In genomic region chr13:45615501-45616101, GRCh38 we compare ENCODE assay signal across 8 cellular contexts. TPM values are rescaled to one million over a fixed set of nuclear protein-coding genes. Genes with fewer than 3 reads are reported as not detected.
A peak's percentile ranks its signal among the peaks of the same experiment; 100 is the strongest.
DNase-seq lines count a peak whose midpoint lies in the region; TF ChIP-seq lines count a peak whose summit lies in the region.

TSS of gene ERICH6B (minus strand) at chr13:45615739. CDS start at chr13:45597005, 18,734 bp downstream.

- 6% methylated on average over 27 of the region's 27 CpGs for WGBS in ectodermal cell, 2 experiments
- 6% methylated on average over 27 of the region's 27 CpGs for WGBS in prostate gland

- TF ChIP-seq POLR2A in prostate gland (IDR thresholded peaks at IDR 0.05), result no peak

- no peaks in the 10 kb centered on the region for H3K4me1 Mint-ChIP-seq in Caco-2 (ENCODE audit: low read depth, unreplicated experiment)
- H3K4me1 Mint-ChIP-seq in mesothelial cell of epicardium, result peaks cover 8% of the 10 kb centered on the region

- H3K27ac Mint-ChIP-seq in Caco-2 (ENCODE audit: unreplicated experiment) (no peak within 1 kb of the TSS), mesothelial cell of epicardium (no peak within 1 kb of the TSS)

- H3K27ac ChIP-seq in ectodermal cell (ENCODE audit: insufficient read depth, low read depth, low read length, poor library complexity, severe bottlenecking), result peak within 1 kb of the TSS; percentile 40
- no peak within 1 kb of the TSS for H3K27ac ChIP-seq in prostate gland

- peaks cover 4% of the 10 kb centered on the region for H3K27me3 Mint-ChIP-seq in Caco-2 (ENCODE audit: insufficient read depth, unreplicated experiment)
- peaks cover 86% of the 10 kb centered on the region for H3K27me3 Mint-ChIP-seq in mesothelial cell of epicardium (ENCODE audit: low read depth)

- H3K36me3 Mint-ChIP-seq in Caco-2 (ENCODE audit: insufficient read depth, unreplicated experiment) (no peaks in the 10 kb centered on the region), mesothelial cell of epicardium (no peaks in the 10 kb centered on the region)

- BruUV-seq in Caco-2 (replicated peaks; lab: Mats Ljungman, UMichigan), result no TSS peak

- TF ChIP-seq CTCF in Caco-2 (IDR thresholded peaks at IDR 0.05; ENCODE audit: insufficient read depth in 1 of 2, low read depth in 1 of 2, low read length in 1 of 2, severe bottlenecking in 1 of 2, unreplicated experiment in 1 of 2) (no peak), mesothelial cell of epicardium (IDR thresholded peaks at IDR 0.05; ENCODE audit: unreplicated experiment) (no peak), prostate gland (IDR thresholded peaks at IDR 0.05) (no peak)

- DNase-seq in Caco-2, result peak; percentile 46 to 53
- peak; percentile 66 for DNase-seq in NCI-H146 treated with DMSO at 0.1 percent for 48 hours (lab: John Stamatoyannopoulos, UW; ENCODE audit: unreplicated experiment)
- peak; percentile 53 to 70 for DNase-seq in mesothelial cell of epicardium (ENCODE audit: low spot score in 2 of 2, unreplicated experiment in 2 of 2)
- DNase-seq in HCEC 1CT, result no peak
- DNase-seq in prostate gland (ENCODE audit: low spot score), result no peak
- no peak for DNase-seq in OCI-M2 (lab: John Stamatoyannopoulos, UW; ENCODE audit: unreplicated experiment)
- DNase-seq in RKO (ENCODE audit: low spot score), result no peak

- CTCF ChIA-PET in Caco-2 (lab: Charles Lee), result no interaction called here

- no peaks in the 10 kb centered on the region for H3K27me3 ChIP-seq in Caco-2 (replicated peaks; ENCODE audit: control insufficient read depth, insufficient read depth, low read length)
- peaks cover 19% of the 10 kb centered on the region for H3K27me3 ChIP-seq in ectodermal cell (ENCODE audit: control insufficient read depth, insufficient read depth, low read length, poor library complexity, severe bottlenecking)
- no peaks in the 10 kb centered on the region for H3K27me3 ChIP-seq in prostate gland (replicated peaks; ENCODE audit: insufficient read depth)

- H3K36me3 ChIP-seq in Caco-2 (ENCODE audit: control insufficient read depth, insufficient read depth, low read length) (no peaks in the 10 kb centered on the region), ectodermal cell (ENCODE audit: control insufficient read depth, insufficient read depth, low read length) (no peaks in the 10 kb centered on the region), prostate gland (no peaks in the 10 kb centered on the region)

- POLR2A ChIA-PET in Caco-2 (lab: Charles Lee), result no interaction called here

- H3K4me1 ChIP-seq in Caco-2, result no peaks in the 10 kb centered on the region
- H3K4me1 ChIP-seq in ectodermal cell (ENCODE audit: control insufficient read depth, insufficient read depth, low read length), result peaks cover 2% of the 10 kb centered on the region
- H3K4me1 ChIP-seq in prostate gland (replicated peaks), result no peaks in the 10 kb centered on the region

- H3K4me3 ChIP-seq in Caco-2 (ENCODE audit: low read depth, low read length) (no peak within 1 kb of the TSS), ectodermal cell (ENCODE audit: insufficient read depth, low read depth, low read length) (peak within 1 kb of the TSS; percentile 22), prostate gland (no peak within 1 kb of the TSS)

- H3K4me3 Mint-ChIP-seq in Caco-2 (ENCODE audit: unreplicated experiment), result no peak within 1 kb of the TSS
- peak within 1 kb of the TSS; percentile 48 for H3K4me3 Mint-ChIP-seq in mesothelial cell of epicardium

- H3K9me3 Mint-ChIP-seq in Caco-2 (ENCODE audit: unreplicated experiment) (peaks cover 7% of the 10 kb centered on the region), mesothelial cell of epicardium (peaks cover 7% of the 10 kb centered on the region)

- intact Hi-C loops in Caco-2 (cut with micrococcal nuclease; ENCODE audit: unreplicated experiment) (no loop called here), prostate gland (cut with DNase I) (no loop called here)

- no peaks in the 10 kb centered on the region for H3K9me3 ChIP-seq in Caco-2
- H3K9me3 ChIP-seq in ectodermal cell (ENCODE audit: control insufficient read depth, low read length), result no peaks in the 10 kb centered on the region
- no peaks in the 10 kb centered on the region for H3K9me3 ChIP-seq in prostate gland

RNA-seq across cellular contexts. Expression of gene ERICH6B, which starts in this region (rescaled TPM):
- not detected in 2 replicates for total RNA-seq in Caco-2 (2022)
- polyA plus RNA-seq in ectodermal cell (2013, experiment 1 of 4), result not detected
- polyA plus RNA-seq in ectodermal cell (2013, experiment 2 of 4), result not detected
- polyA plus RNA-seq in ectodermal cell (2013, experiment 3 of 4), result not detected
- polyA plus RNA-seq in ectodermal cell (2013, experiment 4 of 4), result not detected
- not detected in 3 replicates for total RNA-seq in mesothelial cell of epicardium
- not detected for total RNA-seq in prostate gland

Comparison
In these comparisons a context has a peak if more than half of its experiments do, and no peak if none do; other contexts are left out.
1. Peak in DNase-seq in Caco-2; RNA of the gene not detected or under 1 TPM.
2. Peak in DNase-seq in mesothelial cell of epicardium; RNA of the gene not detected or under 1 TPM.